ENCODE assay signal across 8 cellular contexts in genomic region chr7:105016083-105017075, GRCh38. TPM values are rescaled to one million over a fixed set of nuclear protein-coding genes. Genes with fewer than 3 reads are reported as not detected.
A peak's percentile ranks its signal among the peaks of the same experiment; 100 is the strongest.
DNase-seq lines count a peak whose midpoint lies in the region; ATAC-seq and TF ChIP-seq lines count a peak whose summit lies in the region.

No MANE protein-coding gene starts in this region.

- DNase-seq in A673 (ENCODE audit: low spot score): no peak
- DNase-seq in HL-60 (ENCODE audit: low read depth in 1 of 2, low spot score in 1 of 2): no peak
- DNase-seq in astrocyte of the hippocampus (ENCODE audit: low read depth, low spot score): peak; percentile 45
- no peak for DNase-seq in mesothelial cell of epicardium (ENCODE audit: low spot score in 2 of 2, unreplicated experiment in 2 of 2)
- DNase-seq in NCI-H128 (lab: John Stamatoyannopoulos, UW; ENCODE audit: unreplicated experiment): no peak
- no peak for DNase-seq in GM19238 (ENCODE audit: insufficient read length, low spot score)
- DNase-seq in activated CD4-positive, CD25-positive, alpha-beta regulatory T cell (lab: John Stamatoyannopoulos, UW): no peak

- H3K27ac ChIP-seq in A673 (ENCODE audit: low read depth, low read length, poor library complexity, severe bottlenecking): peak overlapping the region; percentile 100
- H3K27ac ChIP-seq in HL-60 (replicated peaks): peak overlapping the region; percentile 100

- no peaks in the 10 kb centered on the region for H3K36me3 ChIP-seq in A673 (ENCODE audit: insufficient read depth, low read length, poor library complexity, severe bottlenecking)

- no peaks in the 10 kb centered on the region for H3K27me3 Mint-ChIP-seq in mesothelial cell of epicardium (ENCODE audit: low read depth)

- H3K27me3 ChIP-seq in A673 (replicated peaks; ENCODE audit: insufficient read depth, low read depth, low read length, poor library complexity) (no peaks in the 10 kb centered on the region), HL-60 (ENCODE audit: insufficient read depth, poor library complexity, severe bottlenecking) (no peaks in the 10 kb centered on the region)

- no peak for ATAC-seq in GM19452 (IDR thresholded peaks at IDR 0.05; ENCODE audit: unreplicated experiment)

- H3K27ac Mint-ChIP-seq in mesothelial cell of epicardium: peak overlapping the region; percentile 78

- no peaks in the 10 kb centered on the region for H3K9me3 Mint-ChIP-seq in mesothelial cell of epicardium

- TF ChIP-seq CTCF in A673 (conservative IDR thresholded peaks at IDR 0.05; ENCODE audit: low read depth, low read length): no peak
- TF ChIP-seq CTCF in HL-60 (IDR thresholded peaks at IDR 0.05; ENCODE audit: insufficient read depth, low read length): no peak
- TF ChIP-seq CTCF in mesothelial cell of epicardium (IDR thresholded peaks at IDR 0.05; ENCODE audit: unreplicated experiment): no peak

- POLR2A ChIA-PET in A673 (lab: Charles Lee; ENCODE audit: low non-redundant PET): no interaction called here

- H3K4me3 Mint-ChIP-seq in mesothelial cell of epicardium: peak overlapping the region; percentile 100

- CTCF ChIA-PET in A673 (lab: Charles Lee): interaction anchor here (0.7 kb wide), 1 partner anchor 71 kb away, joined by 3 read pairs; no protein-coding TSS in a partner anchor

- peaks cover 41% of the 10 kb centered on the region for H3K4me1 ChIP-seq in A673 (ENCODE audit: insufficient read depth, low read length, poor library complexity, severe bottlenecking)

- no peaks in the 10 kb centered on the region for H3K36me3 Mint-ChIP-seq in mesothelial cell of epicardium

- no peaks in the 10 kb centered on the region for H3K9me3 ChIP-seq in A673 (ENCODE audit: low read depth, low read length, poor library complexity, severe bottlenecking)

- H3K4me3 ChIP-seq in A673 (ENCODE audit: low read depth, low read length, poor library complexity, severe bottlenecking): peak overlapping the region; percentile 95
- H3K4me3 ChIP-seq in HL-60 (replicated peaks; ENCODE audit: insufficient read depth, low read length): peak overlapping the region; percentile 56

- peaks cover 36% of the 10 kb centered on the region for H3K4me1 Mint-ChIP-seq in mesothelial cell of epicardium

- intact Hi-C loops in A673 (cut with micrococcal nuclease; ENCODE audit: unreplicated experiment): no loop called here

- no TSS peak for BruUV-seq in A673 (replicated peaks; lab: Mats Ljungman, UMichigan)

RNA-seq across cellular contexts. Expression of gene KMT2E, which starts 2.4 kb away (rescaled TPM):
- 63.9 and 67.2 TPM in 2 replicates for total RNA-seq in A673 (2021)
- total RNA-seq in mesothelial cell of epicardium: 102 to 109 TPM (median 109 TPM) in 3 replicates
